Comparison of ENCODE assay signal across 1 cellular context in the genomic region with DNA sequence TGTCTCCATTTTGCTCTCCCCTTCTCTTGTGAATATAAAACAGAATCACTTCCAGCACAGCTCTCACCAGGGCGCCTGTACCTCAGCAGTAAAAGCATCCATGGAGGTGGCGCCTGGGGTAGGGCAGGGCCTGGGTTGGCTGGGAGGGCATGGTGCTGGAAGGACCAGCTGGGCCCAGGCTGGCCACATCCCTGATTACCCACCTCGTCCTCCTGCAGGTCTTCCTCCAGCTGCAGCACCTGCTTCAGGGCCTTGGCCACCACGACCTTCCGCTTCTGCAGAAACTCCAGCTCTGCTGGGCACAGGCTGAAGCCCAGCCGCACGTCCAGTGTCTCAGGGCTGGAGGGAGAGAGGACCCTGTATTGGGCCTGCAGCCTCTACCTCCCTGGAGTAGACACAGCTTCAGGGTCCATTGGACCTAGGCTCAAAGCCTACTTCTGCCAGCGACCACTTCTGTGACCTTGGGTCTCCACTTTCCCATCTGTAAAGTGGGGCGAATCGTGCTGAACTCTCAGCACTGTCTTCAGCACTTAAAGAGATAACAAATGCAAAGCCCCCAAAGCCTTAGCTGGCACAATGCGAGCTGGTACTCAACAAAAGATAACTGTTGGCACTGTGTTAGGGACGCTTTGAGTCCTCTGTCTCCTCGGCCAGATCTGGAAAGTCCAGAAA.
TF ChIP-seq lines count a peak whose summit lies in the region.

No MANE protein-coding gene starts in this region.

TF ChIP-seq in HepG2, 621 proteins besides CTCF, POLR2A, EP300 and RAD21:
- TF ChIP-seq ZNF879 (CRISPR knock-in tag; IDR thresholded peaks at IDR 0.05) (no peak), ZNF629 (CRISPR knock-in tag; conservative IDR thresholded peaks at IDR 0.05) (peak; percentile 78)
